ENCODE assay signal across 9 cellular contexts in the genomic region with DNA sequence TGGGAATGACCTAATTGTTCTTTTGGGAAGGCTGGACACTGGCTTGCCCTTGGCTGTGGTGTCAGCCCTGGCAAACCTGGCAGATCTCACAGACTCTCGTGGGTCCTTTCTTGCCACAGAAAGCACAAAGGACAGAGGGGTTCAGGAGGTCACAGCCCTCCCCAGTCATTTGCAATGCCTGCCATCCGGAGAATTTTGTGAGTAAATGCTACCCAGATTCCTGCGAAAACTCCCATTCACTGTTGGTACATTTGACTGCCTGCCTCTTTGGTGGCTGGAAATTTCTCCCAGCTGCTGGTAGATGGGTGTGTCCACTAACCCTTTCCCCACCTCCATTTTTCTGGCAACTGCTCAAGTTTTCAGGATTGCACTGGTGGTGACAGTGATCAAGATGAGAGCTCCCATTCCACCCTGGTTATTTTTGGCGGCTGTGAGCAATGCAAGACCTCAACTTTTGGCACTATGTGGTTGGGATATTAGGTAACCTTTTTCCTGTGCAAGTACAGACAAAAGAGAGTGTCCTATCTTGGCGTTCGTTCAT.
DNase-seq lines count a peak whose midpoint lies in the region; ATAC-seq, FAIRE-seq and TF ChIP-seq lines count a peak whose summit lies in the region.
"Had no signal": no experiment of that assay in that cellular context is flagged by ENCODE, and none has a peak within 500 bp of the region (broad histone marks: within the 10 kb centered on the region; RNA-seq: fewer than 3 reads in every experiment).

No MANE protein-coding gene starts in this region.

- no peaks in the 10 kb centered on the region for H3K4me1 Mint-ChIP-seq in activated CD4-positive, alpha-beta memory T cell treated with anti-CD3 and anti-CD28 coated beads, Interleukin-2, amount 10 ng/mL, durations not matched to agents 7 days and 5 days

- H3K27ac ChIP-seq in liver (ENCODE audit: low read depth in 1 of 2, low read length in 2 of 2) (no peak overlapping the region), HepG2 (ENCODE audit: extremely low read length, insufficient read depth, low read length) (no peak overlapping the region), left ventricle myocardium inferior (replicated peaks) (peak overlapping the region; percentile 70)

- in situ Hi-C loops in HepG2 (cut with HindIII; ENCODE audit: extremely low pct_ligation_motif_present, low pct_unique_long_range_greater_than_20kb): no loop called here
- in situ Hi-C loops in astrocyte of the cerebellum (cut with HindIII; ENCODE audit: low sequenced_read_pairs): no loop called here

- TF ChIP-seq CTCF in liver (IDR thresholded peaks at IDR 0.05; ENCODE audit: low read depth, low read length, missing input control) (no peak), HepG2 (CRISPR knock-in tag; IDR thresholded peaks at IDR 0.05) (no peak), astrocyte of the cerebellum (IDR thresholded peaks at IDR 0.05; ENCODE audit: low read depth, low read length, missing control alignments) (no peak), left ventricle myocardium inferior (IDR thresholded peaks at IDR 0.05; ENCODE audit: borderline replicate concordance) (no peak)

- BruUV-seq in HepG2 (replicated peaks; lab: Mats Ljungman, UMichigan): no TSS peak

- CTCF ChIA-PET in HepG2 (lab: Yijun Ruan, JAX; ENCODE audit: low intra/inter-chr PET ratio, low total read pairs): no interaction called here
- CTCF ChIA-PET in activated CD4-positive, alpha-beta memory T cell treated with anti-CD3 and anti-CD28 coated beads, Interleukin-2, amount 10 ng/mL, durations not matched to agents 7 days and 5 days (lab: Charles Lee): no interaction called here

- no peaks in the 10 kb centered on the region for H4K20me1 ChIP-seq in HepG2 (ENCODE audit: insufficient read depth, low read length)

- ATAC-seq in HepG2: no peak
- no peak for ATAC-seq in GM19463 (IDR thresholded peaks at IDR 0.05; ENCODE audit: unreplicated experiment)
- ATAC-seq in HG03442 (IDR thresholded peaks at IDR 0.05; ENCODE audit: unreplicated experiment): no peak

- H3K4me2 ChIP-seq in HepG2 (ENCODE audit: low read depth, low read length): no peak overlapping the region

- no peaks in the 10 kb centered on the region for H3K79me2 ChIP-seq in HepG2 (ENCODE audit: insufficient read depth, low read length)

- DNase-seq in HepG2 (ENCODE audit: low spot score) (no peak), astrocyte of the cerebellum (ENCODE audit: low read depth) (peak; percentile 72), left ventricle myocardium inferior (peak; percentile 25)
- DNase-seq in activated CD4-positive, alpha-beta memory T cell treated with anti-CD3 and anti-CD28 coated beads, Interleukin-2, amount 10 ng/mL, durations not matched to agents 7 days and 5 days: no peak
- DNase-seq in stimulated activated naive CD4-positive, alpha-beta T cell treated with Interleukin-2 at 50 U/mL for 16 hours (lab: John Stamatoyannopoulos, UW): no peak

- TF ChIP-seq EP300 in HepG2 (IDR thresholded peaks at IDR 0.05; ENCODE audit: low read depth in 2 of 2, low read length in 2 of 2): no peak
- no peak for TF ChIP-seq EP300 in HepG2 (CRISPR knock-in tag; IDR thresholded peaks at IDR 0.05; ENCODE audit: borderline replicate concordance)

- peaks cover 6% of the 10 kb centered on the region for H3K27me3 Mint-ChIP-seq in activated CD4-positive, alpha-beta memory T cell treated with anti-CD3 and anti-CD28 coated beads, Interleukin-2, amount 10 ng/mL, durations not matched to agents 7 days and 5 days

- H3K4me1 ChIP-seq in liver (ENCODE audit: control insufficient read depth in 4 of 4, insufficient read depth in 4 of 4, low read length in 3 of 4) (peaks cover 2 to 13% (median 11%) of the 10 kb centered on the region in 4 donors), HepG2 (ENCODE audit: insufficient read depth, low read length) (peaks cover 10% of the 10 kb centered on the region), left ventricle myocardium inferior (peaks cover 73% of the 10 kb centered on the region)

- no peak overlapping the region for H3K9ac ChIP-seq in liver (ENCODE audit: low read depth in 1 of 2, low read length in 2 of 2)
- H3K9ac ChIP-seq in HepG2 (ENCODE audit: insufficient read depth, low read depth, low read length): no peak overlapping the region

- H3K4me3 Mint-ChIP-seq in activated CD4-positive, alpha-beta memory T cell treated with anti-CD3 and anti-CD28 coated beads, Interleukin-2, amount 10 ng/mL, durations not matched to agents 7 days and 5 days: no peak overlapping the region
- H3K4me3 Mint-ChIP-seq: nephron had no signal

- no peak overlapping the region for H3K4me3 ChIP-seq in liver (ENCODE audit: low read depth in 1 of 3, low read length in 3 of 3)
- H3K4me3 ChIP-seq in HepG2 (replicated peaks in 1 of 3; ENCODE audit: insufficient read depth in 1 of 3, low read depth in 2 of 3, low read length in 3 of 3): no peak overlapping the region
- H3K4me3 ChIP-seq in astrocyte of the cerebellum (ENCODE audit: low read depth, low read length): no peak overlapping the region
- peak overlapping the region; percentile 0 for H3K4me3 ChIP-seq in left ventricle myocardium inferior

- intact Hi-C loops in HepG2 (cut with micrococcal nuclease; ENCODE audit: unreplicated experiment): no loop called here
- intact Hi-C loops in left ventricle myocardium inferior (cut with micrococcal nuclease): no loop called here

- no peak for TF ChIP-seq POLR2A in HepG2 (IDR thresholded peaks at IDR 0.05; ENCODE audit: insufficient read depth in 1 of 2, low read depth in 2 of 2, low read length in 2 of 2)

- H3K9me3 Mint-ChIP-seq in activated CD4-positive, alpha-beta memory T cell treated with anti-CD3 and anti-CD28 coated beads, Interleukin-2, amount 10 ng/mL, durations not matched to agents 7 days and 5 days: no peaks in the 10 kb centered on the region
- H3K9me3 Mint-ChIP-seq: nephron had no signal

- TF ChIP-seq RAD21 in liver (IDR thresholded peaks at IDR 0.05): no peak
- no peak for TF ChIP-seq RAD21 in HepG2 (CRISPR knock-in tag; IDR thresholded peaks at IDR 0.05)

- 68% methylated on average over 6 of the region's 6 CpGs for WGBS in liver
- WGBS in HepG2 (ENCODE audit: low lambda C conversion rate): 8% methylated on average over 4 of the region's 6 CpGs

- FAIRE-seq in HepG2 (lab: Jason Lieb, UNC): no peak

- POLR2A ChIA-PET in HepG2 (lab: Yijun Ruan, JAX): no interaction called here
- POLR2A ChIA-PET in activated CD4-positive, alpha-beta memory T cell treated with anti-CD3 and anti-CD28 coated beads, Interleukin-2, amount 10 ng/mL, durations not matched to agents 7 days and 5 days (lab: Charles Lee): no interaction called here

- H3K9me3 ChIP-seq in liver (ENCODE audit: control insufficient read depth in 4 of 4, low read length in 3 of 4): no peaks in the 10 kb centered on the region
- H3K9me3 ChIP-seq in HepG2 (ENCODE audit: low read length): no peaks in the 10 kb centered on the region
- no peaks in the 10 kb centered on the region for H3K9me3 ChIP-seq in left ventricle myocardium inferior (replicated peaks)

- no peaks in the 10 kb centered on the region for H3K27me3 ChIP-seq in liver (ENCODE audit: control insufficient read depth in 4 of 4, insufficient read depth in 4 of 4, low read length in 3 of 4)
- peaks cover 0 to 17% of the 10 kb centered on the region in 2 experiments; a peak in 2 of 5 replicates for H3K27me3 ChIP-seq in HepG2 (ENCODE audit: control insufficient read depth in 1 of 2, insufficient read depth in 2 of 2, low read length in 2 of 2)
- H3K27me3 ChIP-seq in left ventricle myocardium inferior (ENCODE audit: low read depth): no peaks in the 10 kb centered on the region

- no peak overlapping the region for H3K27ac Mint-ChIP-seq in activated CD4-positive, alpha-beta memory T cell treated with anti-CD3 and anti-CD28 coated beads, Interleukin-2, amount 10 ng/mL, durations not matched to agents 7 days and 5 days
- H3K27ac Mint-ChIP-seq: nephron had no signal

- H3K36me3 Mint-ChIP-seq in activated CD4-positive, alpha-beta memory T cell treated with anti-CD3 and anti-CD28 coated beads, Interleukin-2, amount 10 ng/mL, durations not matched to agents 7 days and 5 days (ENCODE audit: low read depth): no peaks in the 10 kb centered on the region

- H3K36me3 ChIP-seq in liver (ENCODE audit: control insufficient read depth in 4 of 4, insufficient read depth in 3 of 4, low read depth in 1 of 4, low read length in 3 of 4): peaks cover 0 to 3% (median under 1%) of the 10 kb centered on the region in 4 donors
- no peaks in the 10 kb centered on the region for H3K36me3 ChIP-seq in HepG2 (replicated peaks in 1 of 2; ENCODE audit: control insufficient read depth in 1 of 2, insufficient read depth in 2 of 2, low read length in 2 of 2)
- no peaks in the 10 kb centered on the region for H3K36me3 ChIP-seq in left ventricle myocardium inferior

- H2AFZ ChIP-seq in HepG2 (ENCODE audit: low read length): no peak overlapping the region

TF ChIP-seq in liver, 16 proteins besides CTCF, POLR2A, EP300 and RAD21 (continues in another document):
- TF ChIP-seq RXRA (IDR thresholded peaks at IDR 0.05): peak in 1 of 2 donors; percentile 14
- peak; percentile 11 for TF ChIP-seq YY1 (IDR thresholded peaks at IDR 0.05)
- no peak for TF ChIP-seq FOXA2 (IDR thresholded peaks at IDR 0.05)
- no peak for TF ChIP-seq EGR1 (IDR thresholded peaks at IDR 0.05; ENCODE audit: low read depth in 2 of 2)
- TF ChIP-seq SP1 (IDR thresholded peaks at IDR 0.05): no peak
- no peak for TF ChIP-seq FOXA1 (IDR thresholded peaks at IDR 0.05)
- TF ChIP-seq GABPA (IDR thresholded peaks at IDR 0.05 in 1 of 2, conservative IDR thresholded peaks at IDR 0.05 in 1 of 2): no peak

TF ChIP-seq in HepG2, 621 proteins besides CTCF, POLR2A, EP300 and RAD21 (continues in another document):
- TF ChIP-seq ZNF713 (CRISPR knock-in tag; IDR thresholded peaks at IDR 0.05): no peak
- no peak for TF ChIP-seq TOPORS (CRISPR knock-in tag; IDR thresholded peaks at IDR 0.05)
- TF ChIP-seq AGO1 (IDR thresholded peaks at IDR 0.05; ENCODE audit: low read depth, low read length, poor library complexity, severe bottlenecking): no peak
- TF ChIP-seq ZNF121 (CRISPR knock-in tag; IDR thresholded peaks at IDR 0.05): no peak
- no peak for TF ChIP-seq TSC22D2 (CRISPR knock-in tag; IDR thresholded peaks at IDR 0.05; ENCODE audit: borderline replicate concordance)
- TF ChIP-seq PATZ1 (CRISPR knock-in tag; IDR thresholded peaks at IDR 0.05): no peak

Comparison
In these comparisons a context has a peak if more than half of its experiments do, and no peak if none do; other contexts are left out.
1. DNase-seq: peak in astrocyte of the cerebellum (single experiment) and left ventricle myocardium inferior (single experiment); none in HepG2 (single experiment), activated CD4-positive, alpha-beta memory T cell treated with anti-CD3 and anti-CD28 coated beads, Interleukin-2, amount 10 ng/mL, durations not matched to agents 7 days and 5 days (single experiment) and stimulated activated naive CD4-positive, alpha-beta T cell treated with Interleukin-2 at 50 U/mL for 16 hours (single experiment).